ENCODE assay signal across 4 cellular contexts in the genomic region with DNA sequence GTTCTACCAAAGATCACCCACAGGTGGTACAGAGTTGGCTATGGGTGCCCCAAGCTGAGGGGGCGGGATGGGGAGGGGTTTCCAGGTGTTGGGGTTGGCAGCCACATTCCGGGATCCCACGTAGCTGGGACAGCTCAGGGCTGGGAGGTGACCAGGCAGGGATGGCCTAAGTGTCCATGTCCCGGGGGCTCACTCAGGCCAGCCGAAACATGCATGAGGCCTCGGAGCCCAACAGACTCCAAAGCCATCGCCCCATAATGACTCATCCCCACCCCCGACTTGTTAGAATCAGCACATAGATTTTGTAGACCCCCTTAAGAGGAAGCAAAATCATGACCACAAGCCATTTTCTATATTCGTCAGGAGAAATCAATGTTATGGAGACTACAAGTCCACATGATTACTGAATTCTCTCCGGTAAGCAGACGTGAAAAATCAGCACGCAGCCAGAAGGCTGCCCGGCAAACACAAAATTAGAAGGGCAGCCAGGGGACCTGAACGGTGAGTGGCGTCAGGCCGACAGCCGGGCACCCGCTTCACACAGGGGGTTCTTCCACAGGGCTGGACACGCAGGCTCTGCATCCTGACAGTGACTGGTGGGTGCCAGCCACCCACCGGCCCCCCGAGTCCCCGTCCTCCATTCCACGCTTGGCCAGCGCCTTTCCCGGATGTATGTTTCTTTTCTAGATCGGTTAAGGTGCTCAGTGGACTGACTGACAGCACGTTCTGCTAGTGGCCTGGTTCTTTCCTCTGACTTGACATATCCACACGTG.
"Had no signal": no experiment of that assay in that cellular context is flagged by ENCODE, and none has a peak within 500 bp of the region (broad histone marks: within the 10 kb centered on the region; RNA-seq: fewer than 3 reads in every experiment).

No MANE protein-coding gene starts in this region.

- DNase-seq: H9, HCEC 1CT, IMR-90 had no signal

- H2AFZ ChIP-seq: GM23338 had no signal

- ATAC-seq: GM23338 had no signal

- H3K4me3 ChIP-seq: GM23338 had no signal

- H3K27ac Mint-ChIP-seq: GM23338, H9 had no signal

- H3K4me2 ChIP-seq: GM23338 had no signal

- H3K4me3 Mint-ChIP-seq: GM23338, H9 had no signal

- H3K9me3 Mint-ChIP-seq: GM23338, H9 had no signal
